In genomic region chr2:10813085-10813748, GRCh38 we compare ENCODE assay signal across 8 cellular contexts. TPM values are rescaled to one million over a fixed set of nuclear protein-coding genes. Genes with fewer than 3 reads are reported as not detected.
DNase-seq lines count a peak whose midpoint lies in the region; ATAC-seq and TF ChIP-seq lines count a peak whose summit lies in the region.

No MANE protein-coding gene starts in this region.

- H3K27ac ChIP-seq in Peyer's patch (peak overlapping the region; percentile 89 to 97 (median 92)), esophagus muscularis mucosa (replicated peaks in 1 of 4) (peak overlapping the region; percentile 91 to 98 (median 96)), trophoblast cell (ENCODE audit: low read depth, low read length) (no peak overlapping the region)

- H3K4ac ChIP-seq in trophoblast cell (ENCODE audit: low read depth, low read length): peak overlapping the region; percentile 64

- TF ChIP-seq POLR2A in Peyer's patch (IDR thresholded peaks at IDR 0.05) (no peak), esophagus muscularis mucosa (IDR thresholded peaks at IDR 0.05; ENCODE audit: low read depth) (no peak)

- H2AK5ac ChIP-seq in trophoblast cell (ENCODE audit: low read length): no peak overlapping the region

- H3K79me1 ChIP-seq in trophoblast cell (ENCODE audit: low read length): peaks cover 10% of the 10 kb centered on the region

- H3K79me2 ChIP-seq in trophoblast cell (ENCODE audit: control insufficient read depth, insufficient read depth, low read length, poor library complexity): peaks cover 20% of the 10 kb centered on the region

- H3K4me1 ChIP-seq in Peyer's patch (peaks cover 0 to 26% (median 5%) of the 10 kb centered on the region in 4 donors), esophagus muscularis mucosa (peaks cover 26 to 42% (median 36%) of the 10 kb centered on the region in 4 donors), trophoblast cell (ENCODE audit: control insufficient read depth in 1 of 2, insufficient read depth in 2 of 2, low read length in 2 of 2) (peaks cover 6 to 13% of the 10 kb centered on the region in 2 experiments)

- no peak overlapping the region for H3K23ac ChIP-seq in trophoblast cell (ENCODE audit: low read length)

- TF ChIP-seq EP300 in esophagus muscularis mucosa (IDR thresholded peaks at IDR 0.05): no peak

- intact Hi-C loops in esophagus muscularis mucosa (cut with DNase I): loop anchor here (5.0 to 10.0 kb wide), 2 partner anchors 121 to 652 kb away; partner anchors contain the start of gene E2F6

- DNase-seq in GM06990 (ENCODE audit: extremely low read depth, insufficient read length) (no peak), Peyer's patch (no peak), esophagus muscularis mucosa (ENCODE audit: extremely low spot score) (no peak), trophoblast cell (peak in 1 of 2 donors; percentile 47), C1 segment of cervical spinal cord (lab: John Stamatoyannopoulos, UW) (no peak), A172 (ENCODE audit: low spot score) (no peak)
- DNase-seq in effector CD8-positive, alpha-beta T cell (lab: John Stamatoyannopoulos, UW): no peak

- H2BK5ac ChIP-seq in trophoblast cell (ENCODE audit: low read depth, low read length, poor library complexity): no peak overlapping the region

- H3K4me3 ChIP-seq in GM06990 (replicated peaks; ENCODE audit: low read depth, low read length) (peak overlapping the region; percentile 69), Peyer's patch (peak overlapping the region; percentile 63 to 100 (median 83)), esophagus muscularis mucosa (peak overlapping the region; percentile 84 to 98 (median 92)), trophoblast cell (ENCODE audit: low read depth, low read length) (peak overlapping the region; percentile 81)

- peak overlapping the region; percentile 25 for H3K18ac ChIP-seq in trophoblast cell (ENCODE audit: low read length)

- 29% methylated on average over 25 of the region's 27 CpGs for WGBS in esophagus muscularis mucosa
- no CpG with 5 or more reads among the region's 27 CpGs for WGBS in trophoblast cell (ENCODE audit: extremely low coverage, insufficient coverage, insufficient read length)

- H4K91ac ChIP-seq in trophoblast cell (ENCODE audit: low read depth, low read length): peak overlapping the region; percentile 58

- H3K27me3 ChIP-seq in GM06990 (replicated peaks; ENCODE audit: control insufficient read depth, insufficient read depth, low read length) (no peaks in the 10 kb centered on the region; the same call in none of the 2 replicates), Peyer's patch (no peaks in the 10 kb centered on the region), esophagus muscularis mucosa (no peaks in the 10 kb centered on the region), trophoblast cell (ENCODE audit: insufficient read depth, low read length) (no peaks in the 10 kb centered on the region)

- no peak overlapping the region for H3K14ac ChIP-seq in trophoblast cell (ENCODE audit: low read length)

- peak overlapping the region; percentile 27 for H2BK12ac ChIP-seq in trophoblast cell (ENCODE audit: low read length)

- peak overlapping the region; percentile 84 for H2AFZ ChIP-seq in trophoblast cell (ENCODE audit: insufficient read depth, low read length, poor library complexity)

- H3K36me3 ChIP-seq in GM06990 (ENCODE audit: control insufficient read depth, insufficient read depth, low read length) (no peaks in the 10 kb centered on the region; the same call in none of the 2 replicates), Peyer's patch (no peaks in the 10 kb centered on the region), esophagus muscularis mucosa (no peaks in the 10 kb centered on the region), trophoblast cell (ENCODE audit: control insufficient read depth in 1 of 2, insufficient read depth in 2 of 2, low read length in 2 of 2) (peaks cover 2% of the 10 kb centered on the region in 2 experiments)

- H4K8ac ChIP-seq in trophoblast cell (ENCODE audit: low read depth, low read length): peak overlapping the region; percentile 41

- H2BK120ac ChIP-seq in trophoblast cell (ENCODE audit: insufficient read depth, low read length, poor library complexity): no peak overlapping the region

- no peaks in the 10 kb centered on the region for H3K9me3 ChIP-seq in Peyer's patch
- H3K9me3 ChIP-seq in esophagus muscularis mucosa: no peaks in the 10 kb centered on the region
- no peaks in the 10 kb centered on the region for H3K9me3 ChIP-seq in trophoblast cell (ENCODE audit: insufficient read depth, low read depth, low read length)

- TF ChIP-seq CTCF in GM06990 (IDR thresholded peaks at IDR 0.05; ENCODE audit: insufficient read depth, low read length, poor library complexity, severe bottlenecking): no peak
- TF ChIP-seq CTCF in Peyer's patch (IDR thresholded peaks at IDR 0.05): no peak
- TF ChIP-seq CTCF in esophagus muscularis mucosa (IDR thresholded peaks at IDR 0.05): no peak

- no peak for ATAC-seq in GM18520 (IDR thresholded peaks at IDR 0.05; ENCODE audit: unreplicated experiment)

- peak overlapping the region; percentile 95 for H4K12ac ChIP-seq in trophoblast cell (ENCODE audit: low read depth, low read length)

- H3K9ac ChIP-seq in trophoblast cell (ENCODE audit: low read length): peak overlapping the region; percentile 74

- H3K4me2 ChIP-seq in trophoblast cell (ENCODE audit: low read length): peak overlapping the region; percentile 92

RNA-seq across cellular contexts. Expression of gene PDIA6, which starts 0.6 kb away (rescaled TPM):
- total RNA-seq in Peyer's patch (10 to 100 TPM; 63.7 to 91.1 (median 77.9) TPM), esophagus muscularis mucosa (10 to 100 TPM; 64.8 to 99.7 (median 85.3) TPM)
- 459 and 461 TPM in 2 replicates for polyA plus RNA-seq in trophoblast cell (2013)
- 418 and 492 TPM in 2 replicates for total RNA-seq in A172 (2014; rRNA removed; shearing (Covaris generic))
